ENCODE assay signal across 18 cellular contexts in the genomic region with DNA sequence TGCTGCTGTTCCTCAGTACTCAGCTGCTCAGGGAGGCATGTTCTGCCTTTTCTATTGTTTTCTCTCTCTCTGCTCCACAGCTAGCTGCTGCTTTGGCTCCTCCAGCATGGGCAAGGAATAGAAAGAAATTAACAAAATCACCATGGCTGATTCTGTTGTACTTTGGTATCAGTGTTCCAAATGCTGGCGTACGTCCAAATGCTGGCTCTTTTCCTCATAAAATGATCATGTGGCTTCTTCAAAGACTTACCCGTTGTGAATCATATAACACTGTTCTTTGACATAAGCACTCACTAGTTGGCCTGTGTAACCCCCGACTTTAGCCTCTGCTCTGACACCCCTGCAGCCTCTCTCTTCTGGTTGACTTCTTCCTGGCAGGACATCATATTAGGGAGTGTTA.
DNase-seq lines count a peak whose midpoint lies in the region; ATAC-seq and TF ChIP-seq lines count a peak whose summit lies in the region.
"Had no signal": no experiment of that assay in that cellular context is flagged by ENCODE, and none has a peak within 500 bp of the region (broad histone marks: within the 10 kb centered on the region; RNA-seq: fewer than 3 reads in every experiment).

No MANE protein-coding gene starts in this region.

- H3K36me3 Mint-ChIP-seq in neural progenitor cell = no peaks in the 10 kb centered on the region
- H3K36me3 Mint-ChIP-seq: T-cell had no signal

- H3K27me3 ChIP-seq in brain microvascular endothelial cell (replicated peaks) (no peaks in the 10 kb centered on the region), neural progenitor cell (no peaks in the 10 kb centered on the region), gastrocnemius medialis (no peaks in the 10 kb centered on the region), upper lobe of right lung (no peaks in the 10 kb centered on the region)
- H3K27me3 ChIP-seq: left lung had no signal

- peaks cover 10% of the 10 kb centered on the region for H3K4me1 Mint-ChIP-seq in neural progenitor cell
- H3K4me1 Mint-ChIP-seq: activated CD4-positive, alpha-beta T cell treated with anti-CD3 and anti-CD28 coated beads, Interleukin-2, amount 10 ng/mL, durations not matched to agents 24 days and 14 days; T-cell had no signal

- H3K36me3 ChIP-seq in brain microvascular endothelial cell (replicated peaks) (no peaks in the 10 kb centered on the region), neural progenitor cell (no peaks in the 10 kb centered on the region), gastrocnemius medialis (no peaks in the 10 kb centered on the region), upper lobe of right lung (no peaks in the 10 kb centered on the region)
- H3K36me3 ChIP-seq: left lung had no signal

- H2AFZ ChIP-seq in neural progenitor cell (replicated peaks) = peak overlapping the region; percentile 26

- intact Hi-C loops in gastrocnemius medialis (cut with DNase I; ENCODE audit: low total_unique reads) = no loop called here
- intact Hi-C loops in upper lobe of right lung (cut with DNase I) = no loop called here

- peak; percentile 80 for DNase-seq in COLO829 (ENCODE audit: low spot score)
- DNase-seq in LoVo (ENCODE audit: low spot score) = peak; percentile 5
- DNase-seq in brain microvascular endothelial cell = peak; percentile 24
- DNase-seq in neural progenitor cell (ENCODE audit: low spot score) = no peak
- DNase-seq in gastrocnemius medialis = no peak
- DNase-seq in upper lobe of right lung = no peak
- no peak for DNase-seq in dedifferentiated amniotic fluid mesenchymal stem cell (ENCODE audit: extremely low spot score)
- no peak for DNase-seq in activated effector memory CD4-positive, alpha-beta T cell treated with Interleukin-2 at 50 U/mL for 16 hours
- DNase-seq: activated CD4-positive, alpha-beta T cell treated with anti-CD3 and anti-CD28 coated beads, Interleukin-2, amount 10 ng/mL, durations not matched to agents 24 days and 14 days; EL; glutamatergic neuron; Karpas-422; left lung; NCI-H1417 treated with DMSO at 0.1 percent for 48 hours; NCI-H510A; retina; T-cell had no signal

- TF ChIP-seq CTCF in brain microvascular endothelial cell (IDR thresholded peaks at IDR 0.05; ENCODE audit: low read depth, low read length, missing control alignments) = no peak
- no peak for TF ChIP-seq CTCF in neural progenitor cell (IDR thresholded peaks at IDR 0.05)
- no peak for TF ChIP-seq CTCF in gastrocnemius medialis (IDR thresholded peaks at IDR 0.05 in 4 of 5, conservative IDR thresholded peaks at IDR 0.05 in 1 of 5)
- no peak for TF ChIP-seq CTCF in upper lobe of right lung (IDR thresholded peaks at IDR 0.05)

- no peaks in the 10 kb centered on the region for H3F3A ChIP-seq in neural progenitor cell (ENCODE audit: low read depth)

- no peak overlapping the region for H3K4me2 ChIP-seq in neural progenitor cell

- H3K27me3 Mint-ChIP-seq in neural progenitor cell (ENCODE audit: insufficient read depth, low read depth) = no peaks in the 10 kb centered on the region
- H3K27me3 Mint-ChIP-seq: activated CD4-positive, alpha-beta T cell treated with anti-CD3 and anti-CD28 coated beads, Interleukin-2, amount 10 ng/mL, durations not matched to agents 24 days and 14 days; T-cell had no signal

- no peak overlapping the region for H3K9ac ChIP-seq in neural progenitor cell

- peaks cover 3% of the 10 kb centered on the region for H3K9me3 Mint-ChIP-seq in neural progenitor cell
- H3K9me3 Mint-ChIP-seq: activated CD4-positive, alpha-beta T cell treated with anti-CD3 and anti-CD28 coated beads, Interleukin-2, amount 10 ng/mL, durations not matched to agents 24 days and 14 days had no signal

- H3K9me3 ChIP-seq in neural progenitor cell (ENCODE audit: low read depth) (no peaks in the 10 kb centered on the region), gastrocnemius medialis (no peaks in the 10 kb centered on the region), upper lobe of right lung (no peaks in the 10 kb centered on the region)

- no peak for ATAC-seq in gastrocnemius medialis
- ATAC-seq in upper lobe of right lung = no peak
- ATAC-seq: left lung, T-cell had no signal

- H3K4me1 ChIP-seq in neural progenitor cell (no peaks in the 10 kb centered on the region), gastrocnemius medialis (no peaks in the 10 kb centered on the region), upper lobe of right lung (no peaks in the 10 kb centered on the region)
- H3K4me1 ChIP-seq: left lung had no signal

- H3K4me3 Mint-ChIP-seq in neural progenitor cell = no peak overlapping the region
- H3K4me3 Mint-ChIP-seq: activated CD4-positive, alpha-beta T cell treated with anti-CD3 and anti-CD28 coated beads, Interleukin-2, amount 10 ng/mL, durations not matched to agents 24 days and 14 days; T-cell had no signal

- H3K79me2 ChIP-seq in neural progenitor cell (ENCODE audit: low read depth) = no peaks in the 10 kb centered on the region

- H4K20me1 ChIP-seq in neural progenitor cell (ENCODE audit: low read depth) = no peaks in the 10 kb centered on the region

- in situ Hi-C loops in brain microvascular endothelial cell (cut with HindIII; ENCODE audit: low pct_ligation_motif_present, low sequenced_read_pairs) (no loop called here), gastrocnemius medialis (cut with MboI; ENCODE audit: low sequenced_read_pairs in 4 of 4) (no loop called here)

- H3K27ac ChIP-seq in brain microvascular endothelial cell (no peak overlapping the region), neural progenitor cell (no peak overlapping the region), gastrocnemius medialis (no peak overlapping the region), upper lobe of right lung (no peak overlapping the region)
- H3K27ac ChIP-seq: dorsolateral prefrontal cortex, left lung had no signal

- peak overlapping the region; percentile 11 for H3K27ac Mint-ChIP-seq in neural progenitor cell
- H3K27ac Mint-ChIP-seq: activated CD4-positive, alpha-beta T cell treated with anti-CD3 and anti-CD28 coated beads, Interleukin-2, amount 10 ng/mL, durations not matched to agents 24 days and 14 days; T-cell had no signal

- TF ChIP-seq POLR2A in gastrocnemius medialis (IDR thresholded peaks at IDR 0.05) = no peak

- no peak overlapping the region for H3K4me3 ChIP-seq in brain microvascular endothelial cell (ENCODE audit: low read depth, low read length)
- H3K4me3 ChIP-seq in neural progenitor cell = no peak overlapping the region
- H3K4me3 ChIP-seq in gastrocnemius medialis = no peak overlapping the region
- no peak overlapping the region for H3K4me3 ChIP-seq in upper lobe of right lung
- H3K4me3 ChIP-seq: dorsolateral prefrontal cortex, left lung had no signal

Comparison
In these comparisons a context has a peak if more than half of its experiments do, and no peak if none do; other contexts are left out.
1. DNase-seq: peak in COLO829 (single experiment), LoVo (single experiment) and brain microvascular endothelial cell (single experiment); none in neural progenitor cell (single experiment), gastrocnemius medialis (0 of 2), upper lobe of right lung (single experiment), dedifferentiated amniotic fluid mesenchymal stem cell (single experiment) and activated effector memory CD4-positive, alpha-beta T cell treated with Interleukin-2 at 50 U/mL for 16 hours (single experiment).